In the genomic region with DNA sequence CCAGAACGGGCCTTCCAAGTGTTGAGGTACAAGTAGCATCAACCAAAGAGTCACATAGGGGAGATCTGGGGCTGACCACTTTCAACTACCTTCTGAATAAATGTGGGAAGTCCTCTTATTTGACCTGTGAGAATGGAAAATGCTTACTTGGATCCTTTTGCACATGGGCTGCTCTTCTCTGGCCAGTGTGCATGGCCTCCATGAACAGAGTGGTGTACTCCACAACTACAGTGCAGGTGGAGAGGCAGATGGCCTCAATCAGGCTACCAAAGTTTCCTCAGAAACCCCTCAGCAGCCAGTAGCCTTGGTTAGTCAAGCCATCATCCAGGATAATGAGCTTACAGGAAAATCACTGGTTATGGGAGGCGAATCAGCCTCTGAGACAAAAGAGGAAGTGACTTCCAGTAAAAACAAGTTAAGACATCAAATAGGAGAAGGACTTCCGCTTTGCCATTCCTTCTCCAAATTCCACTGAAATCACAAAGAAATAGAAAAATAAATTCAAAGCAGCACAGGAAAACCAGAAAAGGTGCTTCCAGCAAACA, we compare ENCODE assay signal across 19 cellular contexts. TPM values are rescaled to one million over a fixed set of nuclear protein-coding genes. Genes with fewer than 3 reads are reported as not detected.
DNase-seq lines count a peak whose midpoint lies in the region; ATAC-seq lines count a peak whose summit lies in the region.
"Had no signal": no experiment of that assay in that cellular context is flagged by ENCODE, and none has a peak within 500 bp of the region (broad histone marks: within the 10 kb centered on the region; RNA-seq: fewer than 3 reads in every experiment).

No MANE protein-coding gene starts in this region.

- no peaks in the 10 kb centered on the region for H3K36me3 Mint-ChIP-seq in naive thymus-derived CD4-positive, alpha-beta T cell
- H3K36me3 Mint-ChIP-seq: activated naive CD4-positive, alpha-beta T cell treated with anti-CD3 and anti-CD28 coated beads, Interleukin-2, amount 10 ng/mL, durations not matched to agents 7 days and 5 days; CD8-positive, alpha-beta T cell; memory B cell; T-cell had no signal

- H3K27ac ChIP-seq in mucosa of rectum (ENCODE audit: low read depth in 2 of 2, low read length in 2 of 2) = peak overlapping the region; percentile 54 to 67
- no peak overlapping the region for H3K27ac ChIP-seq in naive thymus-derived CD4-positive, alpha-beta T cell (ENCODE audit: low read depth, low read length)
- H3K27ac ChIP-seq: A549 had no signal

- no peak for DNase-seq in Right ventricle myocardium superior
- no peak for DNase-seq in Right ventricle myocardium inferior (ENCODE audit: missing footprints)
- peak; percentile 81 for DNase-seq in dermis blood vessel endothelial cell
- no peak for DNase-seq in naive thymus-derived CD4-positive, alpha-beta T cell
- DNase-seq in NCI-H1048 (lab: John Stamatoyannopoulos, UW) = no peak
- DNase-seq: activated CD8-positive, alpha-beta memory T cell treated with anti-CD3 and anti-CD28 coated beads, Interleukin-2, amount 50 U/mL, for 48 hours; activated naive CD4-positive, alpha-beta T cell treated with anti-CD3 and anti-CD28 coated beads, Interleukin-2, amount 10 ng/mL, durations not matched to agents 7 days and 5 days; CD8-positive, alpha-beta T cell; effector CD8-positive, alpha-beta T cell; HCEC 1CT; NCI-H1694; occipital lobe; T-cell had no signal

- H3K9me3 Mint-ChIP-seq in naive thymus-derived CD4-positive, alpha-beta T cell = peaks cover 0 to 4% (median 0%) of the 10 kb centered on the region in 11 donors
- H3K9me3 Mint-ChIP-seq: activated naive CD4-positive, alpha-beta T cell treated with anti-CD3 and anti-CD28 coated beads, Interleukin-2, amount 10 ng/mL, durations not matched to agents 7 days and 5 days; CD8-positive, alpha-beta T cell; memory B cell; T-cell had no signal

- H3K9ac ChIP-seq in mucosa of rectum (ENCODE audit: low read depth in 1 of 2, low read length in 2 of 2) = no peak overlapping the region

- CTCF ChIA-PET in naive thymus-derived CD4-positive, alpha-beta T cell (lab: Charles Lee) = no interaction called here

- H3K27me3 ChIP-seq in mucosa of rectum (ENCODE audit: control insufficient read depth in 2 of 2, insufficient read depth in 2 of 2, low read length in 2 of 2) = no peaks in the 10 kb centered on the region
- no peaks in the 10 kb centered on the region for H3K27me3 ChIP-seq in naive thymus-derived CD4-positive, alpha-beta T cell (ENCODE audit: control insufficient read depth in 2 of 2, insufficient read depth in 2 of 2, low read length in 2 of 2)

- H3K4me3 Mint-ChIP-seq in naive thymus-derived CD4-positive, alpha-beta T cell = no peak overlapping the region
- H3K4me3 Mint-ChIP-seq: activated naive CD4-positive, alpha-beta T cell treated with anti-CD3 and anti-CD28 coated beads, Interleukin-2, amount 10 ng/mL, durations not matched to agents 7 days and 5 days; CD8-positive, alpha-beta T cell; memory B cell; T-cell had no signal

- peaks cover 30 to 47% (median 45%) of the 10 kb centered on the region in 5 donors for H3K27me3 Mint-ChIP-seq in naive thymus-derived CD4-positive, alpha-beta T cell

- H3K36me3 ChIP-seq in mucosa of rectum (ENCODE audit: control insufficient read depth in 2 of 2, insufficient read depth in 2 of 2, low read length in 2 of 2) = no peaks in the 10 kb centered on the region
- H3K36me3 ChIP-seq in naive thymus-derived CD4-positive, alpha-beta T cell (ENCODE audit: control insufficient read depth in 2 of 3, insufficient read depth in 3 of 3, low read length in 3 of 3) = no peaks in the 10 kb centered on the region

- no peak overlapping the region for H3K4me3 ChIP-seq in mucosa of rectum (ENCODE audit: low read length in 2 of 2)
- H3K4me3 ChIP-seq in naive thymus-derived CD4-positive, alpha-beta T cell (ENCODE audit: low read length) = no peak overlapping the region
- H3K4me3 ChIP-seq: A549 had no signal

- H3K4me1 Mint-ChIP-seq in naive thymus-derived CD4-positive, alpha-beta T cell = peaks cover 0 to 6% (median 0%) of the 10 kb centered on the region in 7 donors
- H3K4me1 Mint-ChIP-seq: activated naive CD4-positive, alpha-beta T cell treated with anti-CD3 and anti-CD28 coated beads, Interleukin-2, amount 10 ng/mL, durations not matched to agents 7 days and 5 days; T-cell had no signal

- no peaks in the 10 kb centered on the region for H3K9me3 ChIP-seq in mucosa of rectum (ENCODE audit: control insufficient read depth in 2 of 2, low read length in 2 of 2)
- no peaks in the 10 kb centered on the region for H3K9me3 ChIP-seq in naive thymus-derived CD4-positive, alpha-beta T cell (ENCODE audit: control insufficient read depth in 2 of 3, low read length in 3 of 3)
- H3K9me3 ChIP-seq: A549 had no signal

- POLR2A ChIA-PET in naive thymus-derived CD4-positive, alpha-beta T cell (lab: Charles Lee) = no interaction called here

- ATAC-seq in Right ventricle myocardium superior (ENCODE audit: poor library complexity) (peak; percentile 53), Right ventricle myocardium inferior (no peak), GM18502 (IDR thresholded peaks at IDR 0.05; ENCODE audit: poor library complexity, unreplicated experiment) (no peak), HG02678 (IDR thresholded peaks at IDR 0.05; ENCODE audit: unreplicated experiment) (no peak)
- no peak for ATAC-seq in naive thymus-derived CD4-positive, alpha-beta T cell
- ATAC-seq: activated CD4-positive, CD25-positive, alpha-beta regulatory T cell treated with anti-CD3 and anti-CD28 coated beads, Interleukin-2, amount 50 U/mL, for 24 hours; CD8-positive, alpha-beta T cell; T-cell had no signal

- H3K27ac Mint-ChIP-seq in naive thymus-derived CD4-positive, alpha-beta T cell = no peak overlapping the region
- H3K27ac Mint-ChIP-seq: activated naive CD4-positive, alpha-beta T cell treated with anti-CD3 and anti-CD28 coated beads, Interleukin-2, amount 10 ng/mL, durations not matched to agents 7 days and 5 days; CD8-positive, alpha-beta T cell; memory B cell; T-cell had no signal

- intact Hi-C loops in Right ventricle myocardium superior (cut with DNase I) = no loop called here
- intact Hi-C loops in Right ventricle myocardium inferior (cut with DNase I) = no loop called here
- intact Hi-C loops in naive thymus-derived CD4-positive, alpha-beta T cell (cut with micrococcal nuclease) = no loop called here

- H3K4me1 ChIP-seq in mucosa of rectum (ENCODE audit: control insufficient read depth in 2 of 2, insufficient read depth in 2 of 2, low read length in 2 of 2) = peaks cover 0 to 8% of the 10 kb centered on the region in 2 donors
- H3K4me1 ChIP-seq in naive thymus-derived CD4-positive, alpha-beta T cell (ENCODE audit: control insufficient read depth in 2 of 2, insufficient read depth in 2 of 2, low read length in 2 of 2) = no peaks in the 10 kb centered on the region

RNA-seq across cellular contexts. Expression of a gene that starts 18.3 kb away (rescaled TPM):
- 19.7 TPM for total RNA-seq in Right ventricle myocardium superior
- 23.0 TPM for total RNA-seq in Right ventricle myocardium inferior
- 26.2 and 31.8 TPM in 2 replicates for total RNA-seq in dermis blood vessel endothelial cell
- 1 to 10 TPM; 1.7 to 7.1 (median 3.0) TPM for total RNA-seq in naive thymus-derived CD4-positive, alpha-beta T cell
- 1 to 10 TPM in 1 of 2 donors, under 1 TPM in 1; 0.30 to 1.7 TPM for polyA plus RNA-seq in naive thymus-derived CD4-positive, alpha-beta T cell
